In genomic region chrX:103861200-103861599, GRCh38 we compare ENCODE assay signal across 23 cellular contexts. TPM values are rescaled to one million over a fixed set of nuclear protein-coding genes. Genes with fewer than 3 reads are reported as not detected.
A peak's percentile ranks its signal among the peaks of the same experiment; 100 is the strongest.
DNase-seq lines count a peak whose midpoint lies in the region; ATAC-seq and TF ChIP-seq lines count a peak whose summit lies in the region.
"Had no signal": no experiment of that assay in that cellular context is flagged by ENCODE, and none has a peak within 500 bp of the region (broad histone marks: within the 10 kb centered on the region; RNA-seq: fewer than 3 reads in every experiment).

No MANE protein-coding gene starts in this region.

- no peak overlapping the region for H3K27ac ChIP-seq in PC-3 (ENCODE audit: low read length)
- H3K27ac ChIP-seq: BLaER1 had no signal

- no peak overlapping the region for H3K9ac ChIP-seq in PC-3 (ENCODE audit: low read length)
- H3K9ac ChIP-seq: BLaER1, SK-N-SH had no signal

- H3K27ac Mint-ChIP-seq in Calu3 (ENCODE audit: unreplicated experiment), result no peak overlapping the region
- H3K27ac Mint-ChIP-seq in stimulated activated memory B cell treated with anti-CD40 and anti-IgM and Interleukin-4, amounts not matched to agents 10 μg/mL and 1 μg/mL and 100 μg/mL, for 72 hours, result no peak overlapping the region
- H3K27ac Mint-ChIP-seq: CD4-positive, CD25-positive, alpha-beta regulatory T cell; HFFc6 had no signal

- POLR2A ChIA-PET in PC-3 (lab: Charles Lee; ENCODE audit: unreplicated experiment), result no interaction called here

- no peak overlapping the region for H3K4me3 ChIP-seq in PC-3 (ENCODE audit: low read length)
- H3K4me3 ChIP-seq in epithelial cell of esophagus (ENCODE audit: low read length), result no peak overlapping the region
- H3K4me3 ChIP-seq: BLaER1, GM12878, HAP-1 had no signal

- H3K9me2 ChIP-seq in PC-3 (replicated peaks; ENCODE audit: low read length), result no peaks in the 10 kb centered on the region
- H3K9me2 ChIP-seq: SK-N-SH had no signal

- H3K9me3 Mint-ChIP-seq in Calu3 (ENCODE audit: low read depth, unreplicated experiment), result peaks cover 4% of the 10 kb centered on the region
- H3K9me3 Mint-ChIP-seq in stimulated activated memory B cell treated with anti-CD40 and anti-IgM and Interleukin-4, amounts not matched to agents 10 μg/mL and 1 μg/mL and 100 μg/mL, for 72 hours, result no peaks in the 10 kb centered on the region
- H3K9me3 Mint-ChIP-seq: HFFc6 had no signal

- peaks cover 58% of the 10 kb centered on the region for H3K4me1 Mint-ChIP-seq in Calu3 (ENCODE audit: low read depth, unreplicated experiment)
- H3K4me1 Mint-ChIP-seq in stimulated activated memory B cell treated with anti-CD40 and anti-IgM and Interleukin-4, amounts not matched to agents 10 μg/mL and 1 μg/mL and 100 μg/mL, for 72 hours, result no peaks in the 10 kb centered on the region
- H3K4me1 Mint-ChIP-seq: CD4-positive, CD25-positive, alpha-beta regulatory T cell had no signal

- peaks cover 8% of the 10 kb centered on the region for H3K36me3 Mint-ChIP-seq in Calu3 (ENCODE audit: insufficient read depth, unreplicated experiment)
- no peaks in the 10 kb centered on the region for H3K36me3 Mint-ChIP-seq in stimulated activated memory B cell treated with anti-CD40 and anti-IgM and Interleukin-4, amounts not matched to agents 10 μg/mL and 1 μg/mL and 100 μg/mL, for 72 hours
- H3K36me3 Mint-ChIP-seq: CD4-positive, CD25-positive, alpha-beta regulatory T cell had no signal

- no peaks in the 10 kb centered on the region for H4K20me1 ChIP-seq in PC-3 (ENCODE audit: low read length)
- H4K20me1 ChIP-seq: BLaER1 had no signal

- H3K9me3 ChIP-seq in PC-3 (ENCODE audit: low read length), result no peaks in the 10 kb centered on the region
- H3K9me3 ChIP-seq: BLaER1, HAP-1, SK-N-SH had no signal

- DNase-seq in Calu3, result peak; percentile 18
- DNase-seq in PC-3, result peak; percentile 75
- peak; percentile 67 for DNase-seq in epithelial cell of esophagus (ENCODE audit: low read depth)
- DNase-seq in kidney tubule cell (ENCODE audit: low spot score), result peak; percentile 91
- DNase-seq in NK-92 (lab: John Stamatoyannopoulos, UW; ENCODE audit: unreplicated experiment), result no peak
- DNase-seq: CD4-positive, CD25-positive, alpha-beta regulatory T cell; GOT3; HFFc6; Kasumi-1; NCI-H1105 treated with DMSO at 0.1 percent for 48 hours; NCI-H146; NCI-H1930; NCI-H446 treated with DMSO at 0.1 percent for 48 hours; NCI-H526; SK-N-SH; SW 1271 had no signal

- intact Hi-C loops in Calu3 (cut with micrococcal nuclease; ENCODE audit: unreplicated experiment), result no loop called here
- intact Hi-C loops in PC-3 (cut with micrococcal nuclease), result no loop called here

- no peaks in the 10 kb centered on the region for H3F3A ChIP-seq in PC-3 (ENCODE audit: low read length, unreplicated experiment)

- ATAC-seq in PC-3, result peak; percentile 35; the same call in 1 of the 2 replicates
- no peak for ATAC-seq in HG02763 (IDR thresholded peaks at IDR 0.05; ENCODE audit: unreplicated experiment)
- ATAC-seq in stimulated activated memory B cell treated with anti-CD40 and anti-IgM and Interleukin-4, amounts not matched to agents 10 μg/mL and 1 μg/mL and 100 μg/mL, for 72 hours, result no peak
- ATAC-seq: GM12878, HepG2, Panc1 had no signal

- CTCF ChIA-PET in Calu3 (lab: Charles Lee), result interaction anchor here (1.9 kb wide), 1 partner anchor 16 kb away, joined by 6 read pairs; no protein-coding TSS in a partner anchor
- CTCF ChIA-PET in PC-3 (lab: Charles Lee), result no interaction called here

- H3K36me3 ChIP-seq in PC-3 (ENCODE audit: low read depth, low read length), result no peaks in the 10 kb centered on the region
- H3K36me3 ChIP-seq: BLaER1, HAP-1 had no signal

- no peaks in the 10 kb centered on the region for H3K79me2 ChIP-seq in PC-3 (ENCODE audit: low read length)

- H3K4me1 ChIP-seq in PC-3 (ENCODE audit: insufficient read depth, low read length), result peaks cover 12% of the 10 kb centered on the region
- H3K4me1 ChIP-seq: BLaER1, HAP-1 had no signal

- no peaks in the 10 kb centered on the region for H3K27me3 Mint-ChIP-seq in Calu3 (ENCODE audit: unreplicated experiment)
- H3K27me3 Mint-ChIP-seq in stimulated activated memory B cell treated with anti-CD40 and anti-IgM and Interleukin-4, amounts not matched to agents 10 μg/mL and 1 μg/mL and 100 μg/mL, for 72 hours, result no peaks in the 10 kb centered on the region

- BruUV-seq in Calu3 (replicated peaks; lab: Mats Ljungman, UMichigan) (no TSS peak), PC-3 (replicated peaks; lab: Mats Ljungman, UMichigan) (no TSS peak)

- H2AFZ ChIP-seq in PC-3 (ENCODE audit: low read length), result no peak overlapping the region

- H3K27me3 ChIP-seq in PC-3 (ENCODE audit: low read length), result no peaks in the 10 kb centered on the region
- H3K27me3 ChIP-seq: BLaER1 had no signal

- H3K4me2 ChIP-seq in PC-3 (ENCODE audit: low read length), result no peak overlapping the region
- H3K4me2 ChIP-seq: BLaER1, SK-N-SH had no signal

- TF ChIP-seq CTCF in Calu3 (IDR thresholded peaks at IDR 0.05; ENCODE audit: unreplicated experiment), result no peak
- no peak for TF ChIP-seq CTCF in PC-3 (conservative IDR thresholded peaks at IDR 0.05; ENCODE audit: low read depth, low read length)
- TF ChIP-seq CTCF in epithelial cell of esophagus (IDR thresholded peaks at IDR 0.05; ENCODE audit: insufficient read depth, low read depth, low read length, missing control alignments), result no peak

- no peak overlapping the region for H3K4me3 Mint-ChIP-seq in Calu3 (ENCODE audit: low read depth, unreplicated experiment)
- H3K4me3 Mint-ChIP-seq in stimulated activated memory B cell treated with anti-CD40 and anti-IgM and Interleukin-4, amounts not matched to agents 10 μg/mL and 1 μg/mL and 100 μg/mL, for 72 hours, result no peak overlapping the region
- H3K4me3 Mint-ChIP-seq: CD4-positive, CD25-positive, alpha-beta regulatory T cell; HFFc6 had no signal

RNA-seq across cellular contexts. Expression of gene RAB9B, which starts 29.1 kb away (rescaled TPM):
- total RNA-seq in Calu3 (2022) (1.3 and 1.5 TPM in 2 replicates), PC-3 (2014; rRNA removed) (1.2 and 1.5 TPM in 2 replicates)
